Comparison of ENCODE assay signal across 1 cellular context in genomic region chr15:32677238-32677750, GRCh38.
TF ChIP-seq lines count a peak whose summit lies in the region.

No MANE protein-coding gene starts in this region.

TF ChIP-seq in HepG2, 621 proteins besides CTCF, POLR2A, EP300 and RAD21 (continued from another document and continues in another):
- TF ChIP-seq RBFOX2 (IDR thresholded peaks at IDR 0.05; ENCODE audit: low read depth, low read length) = peak; percentile 37; the same call in 1 of the 2 replicates
- no peak for TF ChIP-seq ZNF597 (CRISPR knock-in tag; IDR thresholded peaks at IDR 0.05)
- TF ChIP-seq ZNF530 (CRISPR knock-in tag; IDR thresholded peaks at IDR 0.05; ENCODE audit: low read depth) = no peak
- TF ChIP-seq ELF1 (CRISPR knock-in tag; IDR thresholded peaks at IDR 0.05) = no peak
- TF ChIP-seq KLF12 (CRISPR knock-in tag; IDR thresholded peaks at IDR 0.05; ENCODE audit: borderline replicate concordance) = no peak
- peak; percentile 53; the same call in 1 of the 2 replicates for TF ChIP-seq TBX3 (IDR thresholded peaks at IDR 0.05; ENCODE audit: borderline replicate concordance)
- peak; percentile 95 for TF ChIP-seq CEBPB (IDR thresholded peaks at IDR 0.05; ENCODE audit: borderline replicate concordance, low read depth, low read length)
- no peak for TF ChIP-seq ZNF770 (CRISPR knock-in tag; IDR thresholded peaks at IDR 0.05)
- peak; percentile 76 for TF ChIP-seq GFI1 (CRISPR knock-in tag; IDR thresholded peaks at IDR 0.05; ENCODE audit: borderline replicate concordance)
- TF ChIP-seq ZNF614 (CRISPR knock-in tag; IDR thresholded peaks at IDR 0.05; ENCODE audit: borderline replicate concordance) = no peak
- TF ChIP-seq YEATS2 (CRISPR knock-in tag; IDR thresholded peaks at IDR 0.05; ENCODE audit: borderline replicate concordance) = no peak
- no peak for TF ChIP-seq CCAR2 (optimal IDR thresholded peaks at IDR 0.05; ENCODE audit: low read depth, low read length)
- no peak for TF ChIP-seq SP4 (CRISPR knock-in tag; IDR thresholded peaks at IDR 0.05)
- TF ChIP-seq NCOR1 (IDR thresholded peaks at IDR 0.05; ENCODE audit: borderline replicate concordance, low read length) = peak; percentile 66; the same call in 1 of the 2 replicates
- peak in 1 of 2 experiments; percentile 96; a peak in 2 of 4 replicates for TF ChIP-seq ATF4 (CRISPR knock-in tag; IDR thresholded peaks at IDR 0.05)
- peak; percentile 55 for TF ChIP-seq FOSL2 (CRISPR knock-in tag; IDR thresholded peaks at IDR 0.05)
- TF ChIP-seq ATF7 (IDR thresholded peaks at IDR 0.05) = peak; percentile 19; the same call in 1 of the 2 replicates
- no peak for TF ChIP-seq ATF7 (CRISPR knock-in tag; IDR thresholded peaks at IDR 0.05)
- peak; percentile 43; the same call in 1 of the 2 replicates for TF ChIP-seq HDAC2 (CRISPR knock-in tag; IDR thresholded peaks at IDR 0.05)
- no peak for TF ChIP-seq MAZ (IDR thresholded peaks at IDR 0.05; ENCODE audit: borderline replicate concordance, low read depth, low read length)
- no peak for TF ChIP-seq MAZ (CRISPR knock-in tag; IDR thresholded peaks at IDR 0.05; ENCODE audit: low read depth)
- TF ChIP-seq MEIS2 (CRISPR knock-in tag; IDR thresholded peaks at IDR 0.05) = no peak
- TF ChIP-seq BCL6 (CRISPR knock-in tag; IDR thresholded peaks at IDR 0.05) = peak; percentile 52
- TF ChIP-seq CC2D1A (CRISPR knock-in tag; IDR thresholded peaks at IDR 0.05) = no peak
- 0 out of 2 replicates have a peak, but pooled peaks have one; percentile 10 for TF ChIP-seq GABPB1 (CRISPR knock-in tag; IDR thresholded peaks at IDR 0.05)
- TF ChIP-seq ZNF34 (CRISPR knock-in tag; IDR thresholded peaks at IDR 0.05; ENCODE audit: borderline replicate concordance) = no peak
- no peak for TF ChIP-seq ARNT2 (CRISPR knock-in tag; IDR thresholded peaks at IDR 0.05; ENCODE audit: low read depth)
- TF ChIP-seq ATF3 (CRISPR knock-in tag; IDR thresholded peaks at IDR 0.05) = peak; percentile 85
- no peak for TF ChIP-seq KDM2A (CRISPR knock-in tag; IDR thresholded peaks at IDR 0.05; ENCODE audit: borderline replicate concordance, low read depth)
- TF ChIP-seq MXI1 (IDR thresholded peaks at IDR 0.05; ENCODE audit: borderline replicate concordance, low read depth, low read length) = 0 out of 3 replicates have a peak, but pooled peaks have one; percentile 11
- no peak for TF ChIP-seq SOX13 (IDR thresholded peaks at IDR 0.05)
- TF ChIP-seq SOX13 (CRISPR knock-in tag; conservative IDR thresholded peaks at IDR 0.05 in 1 of 2, IDR thresholded peaks at IDR 0.05 in 1 of 2) = peak in 1 of 2 experiments; percentile 84; a peak in 2 of 4 replicates
- TF ChIP-seq POGK (CRISPR knock-in tag; conservative IDR thresholded peaks at IDR 0.05) = no peak
- no peak for TF ChIP-seq ZNF710 (CRISPR knock-in tag; IDR thresholded peaks at IDR 0.05; ENCODE audit: borderline replicate concordance)
- TF ChIP-seq DRAP1 (CRISPR knock-in tag; IDR thresholded peaks at IDR 0.05) = 0 out of 2 replicates have a peak, but pooled peaks have one; percentile 6
- 0 out of 2 replicates have a peak, but pooled peaks have one; percentile 23 for TF ChIP-seq CBX5 (CRISPR knock-in tag; IDR thresholded peaks at IDR 0.05; ENCODE audit: borderline replicate concordance)
- TF ChIP-seq ZBED4 (CRISPR knock-in tag; IDR thresholded peaks at IDR 0.05; ENCODE audit: borderline replicate concordance) = no peak
- TF ChIP-seq FOXP1 (IDR thresholded peaks at IDR 0.05) = no peak
- peak; percentile 74 for TF ChIP-seq FOXP1 (CRISPR knock-in tag; IDR thresholded peaks at IDR 0.05)
- no peak for TF ChIP-seq TRIM22 (IDR thresholded peaks at IDR 0.05)
- TF ChIP-seq ZNF576 (CRISPR knock-in tag; IDR thresholded peaks at IDR 0.05) = no peak
- TF ChIP-seq PCBP2 (optimal IDR thresholded peaks at IDR 0.05; ENCODE audit: low read depth, low read length, poor library complexity, severe bottlenecking) = no peak
- TF ChIP-seq ZNF143 (CRISPR knock-in tag; IDR thresholded peaks at IDR 0.05) = no peak
- TF ChIP-seq ZNF326 (CRISPR knock-in tag; IDR thresholded peaks at IDR 0.05; ENCODE audit: borderline replicate concordance) = no peak
- no peak for TF ChIP-seq ZNF264 (CRISPR knock-in tag; IDR thresholded peaks at IDR 0.05)
- peak; percentile 57 for TF ChIP-seq ZNF335 (CRISPR knock-in tag; IDR thresholded peaks at IDR 0.05)
- TF ChIP-seq HOXA9 (CRISPR knock-in tag; IDR thresholded peaks at IDR 0.05; ENCODE audit: borderline replicate concordance) = no peak
- TF ChIP-seq SATB2 (CRISPR knock-in tag; IDR thresholded peaks at IDR 0.05) = no peak
- TF ChIP-seq ZNF580 (CRISPR knock-in tag; IDR thresholded peaks at IDR 0.05; ENCODE audit: borderline replicate concordance, low read depth) = no peak
- peak; percentile 91 for TF ChIP-seq PITX1 (CRISPR knock-in tag; IDR thresholded peaks at IDR 0.05)
- TF ChIP-seq SNAPC2 (CRISPR knock-in tag; IDR thresholded peaks at IDR 0.05) = no peak
- TF ChIP-seq EED (CRISPR knock-in tag; IDR thresholded peaks at IDR 0.05) = no peak
- no peak for TF ChIP-seq ZNF329 (CRISPR knock-in tag; IDR thresholded peaks at IDR 0.05; ENCODE audit: low read depth)
- peak; percentile 92 for TF ChIP-seq TBX2 (CRISPR knock-in tag; IDR thresholded peaks at IDR 0.05; ENCODE audit: borderline replicate concordance)
- TF ChIP-seq SMAD1 (CRISPR knock-in tag; IDR thresholded peaks at IDR 0.05; ENCODE audit: borderline replicate concordance, low read depth) = no peak
- no peak for TF ChIP-seq DNMT1 (CRISPR knock-in tag; IDR thresholded peaks at IDR 0.05)
- TF ChIP-seq ZNF615 (CRISPR knock-in tag; IDR thresholded peaks at IDR 0.05; ENCODE audit: borderline replicate concordance) = no peak
- TF ChIP-seq MED1 (CRISPR knock-in tag; IDR thresholded peaks at IDR 0.05) = peak; percentile 50
